21 cellular contexts compared by ENCODE assay signal in the genomic region with DNA sequence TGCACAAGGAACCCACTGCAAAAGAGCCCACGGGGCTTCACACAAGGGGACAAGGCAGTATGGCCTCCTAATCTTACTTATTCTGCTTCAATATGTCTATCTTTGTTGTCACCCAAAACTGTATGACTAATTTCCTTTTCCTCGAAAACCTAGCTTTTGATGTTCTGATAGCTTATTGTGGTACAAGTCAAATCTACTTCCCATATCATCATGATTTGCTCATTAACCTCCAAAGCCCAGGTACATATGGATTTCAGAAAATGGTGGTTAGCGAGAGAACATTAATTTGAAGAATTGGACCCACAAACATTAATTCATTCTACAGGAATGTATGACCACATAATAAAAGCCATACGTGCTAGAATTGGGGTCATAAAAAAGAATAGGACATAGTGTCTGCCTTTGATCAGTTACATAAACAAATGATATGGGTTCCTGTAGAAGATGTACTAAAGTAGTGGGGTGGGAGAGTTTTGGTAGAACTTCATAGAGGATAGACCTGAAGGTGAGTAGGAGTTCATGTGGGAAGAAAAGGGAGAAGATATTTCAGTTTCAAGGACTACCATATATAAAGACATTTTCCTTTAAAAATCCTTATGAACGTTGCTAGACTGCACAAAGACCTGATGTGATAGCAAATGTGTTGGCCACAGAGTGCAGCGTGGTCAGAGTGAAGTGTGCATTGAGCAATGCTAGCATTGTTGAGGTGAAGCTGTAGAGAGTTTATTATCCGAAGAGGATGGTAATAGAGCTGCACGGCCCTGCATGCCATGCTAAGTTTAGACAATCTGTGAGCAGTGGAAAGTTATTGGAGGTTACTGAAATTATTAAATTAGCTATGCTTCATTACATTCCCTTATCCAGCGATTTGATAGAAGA.
DNase-seq lines count a peak whose midpoint lies in the region; ATAC-seq, FAIRE-seq and TF ChIP-seq lines count a peak whose summit lies in the region.
"Had no signal": no experiment of that assay in that cellular context is flagged by ENCODE, and none has a peak within 500 bp of the region (broad histone marks: within the 10 kb centered on the region; RNA-seq: fewer than 3 reads in every experiment).

No MANE protein-coding gene starts in this region.

- no peak overlapping the region for H3K4me3 Mint-ChIP-seq in neural crest cell
- H3K4me3 Mint-ChIP-seq in activated CD4-positive, alpha-beta T cell treated with anti-CD3 and anti-CD28 coated beads for 36 hours: no peak overlapping the region
- H3K4me3 Mint-ChIP-seq: CD4-positive, CD25-positive, alpha-beta regulatory T cell had no signal

- no peak for FAIRE-seq in K562 (lab: Jason Lieb, UNC)
- FAIRE-seq: GM12878, H1, RCC 7860 had no signal

- peaks cover 12% of the 10 kb centered on the region for H3K9me3 Mint-ChIP-seq in neural crest cell
- H3K9me3 Mint-ChIP-seq in activated CD4-positive, alpha-beta T cell treated with anti-CD3 and anti-CD28 coated beads for 36 hours (ENCODE audit: low read depth): peaks cover 15% of the 10 kb centered on the region

- TF ChIP-seq POLR2A in K562 (conservative IDR thresholded peaks at IDR 0.05): no peak

- no peak overlapping the region for H3K9ac ChIP-seq in K562 (ENCODE audit: insufficient read depth in 1 of 2, low read depth in 2 of 2, low read length in 2 of 2)
- H3K9ac ChIP-seq: SK-N-SH had no signal

- no peak overlapping the region for H3K27ac ChIP-seq in K562 (ENCODE audit: extremely low read depth, low read depth, low read length)

- no peaks in the 10 kb centered on the region for H3K4me1 ChIP-seq in K562 (replicated peaks in 1 of 2; ENCODE audit: control insufficient read depth in 2 of 2, insufficient read depth in 2 of 2, low read length in 2 of 2)

- H4K20me1 ChIP-seq in K562 (replicated peaks; ENCODE audit: control insufficient read depth, insufficient read depth, low read length): no peaks in the 10 kb centered on the region

- WGBS in K562 (ENCODE audit: insufficient coverage, low coverage, missing lambda C conversion rate): 6% methylated on average over 9 of the region's 9 CpGs

- no peak overlapping the region for H3K4me2 ChIP-seq in K562 (ENCODE audit: insufficient read depth, low read length)
- H3K4me2 ChIP-seq: SK-N-SH had no signal

- no peaks in the 10 kb centered on the region for H3K27me3 ChIP-seq in K562 (ENCODE audit: control insufficient read depth in 2 of 2, insufficient read depth in 2 of 2, low read length in 2 of 2)

- peak overlapping the region; percentile 52 for H3K27ac Mint-ChIP-seq in neural crest cell (ENCODE audit: unreplicated experiment)
- no peak overlapping the region for H3K27ac Mint-ChIP-seq in activated CD4-positive, alpha-beta T cell treated with anti-CD3 and anti-CD28 coated beads for 36 hours
- H3K27ac Mint-ChIP-seq: CD4-positive, CD25-positive, alpha-beta regulatory T cell had no signal

- in situ Hi-C loops in K562 (cut with MboI): no loop called here

- no peak for TF ChIP-seq EP300 in K562 (IDR thresholded peaks at IDR 0.05; ENCODE audit: low read length)

- no peak overlapping the region; the same call in 1 of the 2 replicates for H2AFZ ChIP-seq in K562 (ENCODE audit: low read depth, low read length)

- no peaks in the 10 kb centered on the region for H3K9me3 ChIP-seq in K562 (replicated peaks; ENCODE audit: control insufficient read depth, insufficient read depth, low read depth, low read length)
- H3K9me3 ChIP-seq: SK-N-SH had no signal

- no peaks in the 10 kb centered on the region for H3K9me1 ChIP-seq in K562 (ENCODE audit: control insufficient read depth, insufficient read depth, low read length)

- intact Hi-C loops in K562 (cut with micrococcal nuclease): no loop called here
- intact Hi-C loops in activated CD4-positive, alpha-beta T cell treated with anti-CD3 and anti-CD28 coated beads for 36 hours (cut with DNase I, micrococcal nuclease): no loop called here

- H3K36me3 Mint-ChIP-seq in neural crest cell (ENCODE audit: low read depth): peaks cover 5% of the 10 kb centered on the region
- no peaks in the 10 kb centered on the region for H3K36me3 Mint-ChIP-seq in activated CD4-positive, alpha-beta T cell treated with anti-CD3 and anti-CD28 coated beads for 36 hours (ENCODE audit: low read depth)
- H3K36me3 Mint-ChIP-seq: CD4-positive, CD25-positive, alpha-beta regulatory T cell had no signal

- no peaks in the 10 kb centered on the region for H3K36me3 ChIP-seq in K562 (ENCODE audit: control insufficient read depth, insufficient read depth, low read length)

- no peaks in the 10 kb centered on the region for H3K79me2 ChIP-seq in K562 (ENCODE audit: control insufficient read depth, insufficient read depth, low read length)

- BruUV-seq in K562 (replicated peaks; lab: Mats Ljungman, UMichigan): no TSS peak

- POLR2A ChIA-PET in K562 (lab: Yijun Ruan, JAX): interaction anchor here (0.7 kb wide), 1 partner anchor 12 kb away, joined by 3 read pairs; no protein-coding TSS in a partner anchor
- POLR2A ChIA-PET in activated CD4-positive, alpha-beta T cell treated with anti-CD3 and anti-CD28 coated beads for 36 hours (lab: Charles Lee): no interaction called here

- ATAC-seq in K562: no peak
- no peak for ATAC-seq in activated CD4-positive, alpha-beta T cell treated with anti-CD3 and anti-CD28 coated beads for 36 hours
- ATAC-seq: GM12878 had no signal

- TF ChIP-seq RAD21 in K562 (CRISPR knock-in tag; conservative IDR thresholded peaks at IDR 0.05 in 1 of 2, IDR thresholded peaks at IDR 0.05 in 1 of 2): no peak

- H3K4me1 Mint-ChIP-seq in neural crest cell: peaks cover 37% of the 10 kb centered on the region
- no peaks in the 10 kb centered on the region for H3K4me1 Mint-ChIP-seq in activated CD4-positive, alpha-beta T cell treated with anti-CD3 and anti-CD28 coated beads for 36 hours
- H3K4me1 Mint-ChIP-seq: CD4-positive, CD25-positive, alpha-beta regulatory T cell had no signal

- H3K4me3 ChIP-seq in AG10803 (ENCODE audit: low read length) (no peak overlapping the region), K562 (no peak overlapping the region)
- H3K4me3 ChIP-seq: GM12878 had no signal

- CTCF ChIA-PET in K562 (lab: Yijun Ruan, JAX; ENCODE audit: low intra/inter-chr PET ratio): no interaction called here
- CTCF ChIA-PET in activated CD4-positive, alpha-beta T cell treated with anti-CD3 and anti-CD28 coated beads for 36 hours (lab: Charles Lee): no interaction called here

- H3K27me3 Mint-ChIP-seq in neural crest cell (ENCODE audit: low read depth): no peaks in the 10 kb centered on the region
- H3K27me3 Mint-ChIP-seq in activated CD4-positive, alpha-beta T cell treated with anti-CD3 and anti-CD28 coated beads for 36 hours: peaks cover 3% of the 10 kb centered on the region

- no peak for TF ChIP-seq CTCF in AG10803 (conservative IDR thresholded peaks at IDR 0.05; ENCODE audit: low read length)
- TF ChIP-seq CTCF in K562 (IDR thresholded peaks at IDR 0.05 in 2 of 3, conservative IDR thresholded peaks at IDR 0.05 in 1 of 3; ENCODE audit: insufficient read depth in 2 of 3, low read depth in 1 of 3, low read length in 3 of 3): no peak
- TF ChIP-seq CTCF in neural crest cell (conservative IDR thresholded peaks at IDR 0.05): no peak

- DNase-seq in AG10803 (ENCODE audit: low read depth): peak; percentile 50
- peak; percentile 37 for DNase-seq in MV-4-11 (lab: John Stamatoyannopoulos, UW)
- DNase-seq in K562 (ENCODE audit: extremely low read depth in 1 of 4, low spot score in 3 of 4): peak in 1 of 4 experiments; percentile 1
- DNase-seq in neural crest cell (ENCODE audit: low read depth, low spot score): no peak
- DNase-seq in GM19238 (ENCODE audit: insufficient read length, low spot score): no peak
- DNase-seq in DMS 273 treated with DMSO at 0.1 percent for 48 hours (lab: John Stamatoyannopoulos, UW): no peak
- DNase-seq in activated CD4-positive, alpha-beta T cell treated with anti-CD3 and anti-CD28 coated beads for 36 hours: no peak
- no peak for DNase-seq in NCI-H1092 (lab: John Stamatoyannopoulos, UW)
- DNase-seq: AML-193; Calu3; CD4-positive, CD25-positive, alpha-beta regulatory T cell; DND-41; GDM1; NCI-H146; NCI-H2081; NCI-H774; Right ventricle myocardium superior; SK-N-SH had no signal

TF ChIP-seq in K562, 482 proteins besides CTCF, POLR2A, EP300 and RAD21 (continues in another document):
- no peak for TF ChIP-seq ZBTB43 (CRISPR knock-in tag; IDR thresholded peaks at IDR 0.05)
- no peak for TF ChIP-seq ZNF75A (CRISPR knock-in tag; IDR thresholded peaks at IDR 0.05)
- TF ChIP-seq FOSL1 (tag; conservative IDR thresholded peaks at IDR 0.05): peak; percentile 82
- TF ChIP-seq THAP12 (CRISPR knock-in tag; IDR thresholded peaks at IDR 0.05): no peak
- 0 out of 2 replicates have a peak, but pooled peaks have one; percentile 3 for TF ChIP-seq CBFA2T3 (IDR thresholded peaks at IDR 0.05)

Comparison
In these comparisons a context has a peak if more than half of its experiments do, and no peak if none do; other contexts are left out.
1. DNase-seq: peak in AG10803 (single experiment) and MV-4-11 (single experiment); none in neural crest cell (single experiment), GM19238 (single experiment), DMS 273 treated with DMSO at 0.1 percent for 48 hours (single experiment), activated CD4-positive, alpha-beta T cell treated with anti-CD3 and anti-CD28 coated beads for 36 hours (single experiment) and NCI-H1092 (single experiment).